In genomic region chr14:88078525-88078924, GRCh38 we compare ENCODE assay signal across 13 cellular contexts.
"Had no signal": no experiment of that assay in that cellular context is flagged by ENCODE, and none has a peak within 500 bp of the region (broad histone marks: within the 10 kb centered on the region; RNA-seq: fewer than 3 reads in every experiment).

No MANE protein-coding gene starts in this region.

- H3K9me3 ChIP-seq: gastrocnemius medialis, neutrophil, thoracic aorta had no signal

- DNase-seq: activated CD4-positive, alpha-beta memory T cell treated with anti-CD3 and anti-CD28 coated beads, Interleukin-2, amount 10 ng/mL, durations not matched to agents 7 days and 5 days; activated CD4-positive, alpha-beta T cell treated with anti-CD3 and anti-CD28 coated beads for 36 hours; activated effector memory CD4-positive, alpha-beta T cell treated with Interleukin-2 at 50 U/mL for 16 hours; activated naive CD4-positive, alpha-beta T cell treated with anti-CD3 and anti-CD28 coated beads, Interleukin-2, amount 50 U/mL, for 16 hours; activated T-cell treated with anti-CD3 and anti-CD28 coated beads, Interleukin-2, amount 50 U/mL, for 24 hours; gastrocnemius medialis; heart right ventricle; left ventricle myocardium superior; stimulated activated CD4-positive, alpha-beta T cell treated with anti-CD3 and anti-CD28 coated beads, Interleukin-12 subunit alpha, Interleukin-12 subunit beta, amount 100 ng/mL, for 4 hours; stimulated activated CD4-positive, alpha-beta T cell treated with anti-CD3 and anti-CD28 coated beads, Interleukin-2, amount 100 ng/mL, for 24 hours had no signal

- H3K4me3 ChIP-seq: gastrocnemius medialis, heart right ventricle, thoracic aorta had no signal

- H3K36me3 ChIP-seq: gastrocnemius medialis, heart right ventricle, neutrophil, thoracic aorta had no signal

- H3K4me1 ChIP-seq: gastrocnemius medialis, heart right ventricle had no signal

- H3K27me3 ChIP-seq: gastrocnemius medialis, neutrophil had no signal

- ATAC-seq: activated CD4-positive, alpha-beta T cell treated with anti-CD3 and anti-CD28 coated beads for 36 hours; gastrocnemius medialis; heart right ventricle; left ventricle myocardium superior; naive thymus-derived CD8-positive, alpha-beta T cell had no signal
